35 cellular contexts compared by ENCODE assay signal in genomic region chr13:49624207-49624606, GRCh38. TPM values are rescaled to one million over a fixed set of nuclear protein-coding genes. Genes with fewer than 3 reads are reported as not detected.
"Had no signal": no experiment of that assay in that cellular context is flagged by ENCODE, and none has a peak within 500 bp of the region (broad histone marks: within the 10 kb centered on the region; RNA-seq: fewer than 3 reads in every experiment).

No MANE protein-coding gene starts in this region.

- DNase-seq: activated CD4-positive, alpha-beta memory T cell treated with anti-CD3 and anti-CD28 coated beads for 36 hours; activated CD4-positive, alpha-beta T cell treated with anti-CD3 and anti-CD28 coated beads for 36 hours; activated CD4-positive, alpha-beta T cell treated with anti-CD3 and anti-CD28 coated beads, Interleukin-2, amount 10 ng/mL, durations not matched to agents 24 days and 14 days; activated CD4-positive, CD25-positive, alpha-beta regulatory T cell; activated CD4-positive, CD25-positive, alpha-beta regulatory T cell treated with anti-CD3 and anti-CD28 coated beads, Interleukin-2, amount 50 U/mL, for 72 hours; activated CD8-positive, alpha-beta memory T cell treated with anti-CD3 and anti-CD28 coated beads, Interleukin-2, amount 50 U/mL, for 48 hours; activated gamma-delta T cell; activated naive CD4-positive, alpha-beta T cell; activated naive CD4-positive, alpha-beta T cell treated with anti-CD3 and anti-CD28 coated beads, Interleukin-2, amount 10 ng/mL, durations not matched to agents 7 days and 5 days; activated naive CD8-positive, alpha-beta T cell treated with anti-CD3 and anti-CD28 coated beads, Interleukin-2, amount 10 ng/mL, durations not matched to agents 7 days and 5 days; activated T-cell treated with anti-CD3 and anti-CD28 coated beads for 4 hours; activated T-cell treated with anti-CD3 and anti-CD28 coated beads, Interleukin-2, amount 50 U/mL, for 24 hours; activated T-cell treated with anti-CD3 and anti-CD28 coated beads, Interleukin-2, amount 50 U/mL, for 72 hours; amniotic stem cell; anterior cingulate cortex; brain microvascular endothelial cell; dorsolateral prefrontal cortex; effector memory CD8-positive, alpha-beta T cell; erythroblast; foreskin keratinocyte; gastrocnemius medialis; glutamatergic neuron; heart right ventricle; T-helper 1 cell; T-helper 17 cell; T1000; WERI-Rb-1 had no signal

- H3K27ac Mint-ChIP-seq: activated CD4-positive, alpha-beta memory T cell treated with anti-CD3 and anti-CD28 coated beads for 36 hours; activated CD4-positive, alpha-beta T cell treated with anti-CD3 and anti-CD28 coated beads for 36 hours; activated CD4-positive, alpha-beta T cell treated with anti-CD3 and anti-CD28 coated beads, Interleukin-2, amount 10 ng/mL, durations not matched to agents 24 days and 14 days; activated naive CD4-positive, alpha-beta T cell treated with anti-CD3 and anti-CD28 coated beads, Interleukin-2, amount 10 ng/mL, durations not matched to agents 7 days and 5 days; activated naive CD4-positive, alpha-beta T cell treated with anti-CD3 and anti-CD28 coated beads, Interleukin-2, amount 50 U/mL, for 72 hours; activated naive CD8-positive, alpha-beta T cell treated with anti-CD3 and anti-CD28 coated beads, Interleukin-2, amount 10 ng/mL, durations not matched to agents 7 days and 5 days; activated T-cell treated with anti-CD3 and anti-CD28 coated beads, Interleukin-2, amount 50 U/mL, for 24 hours; activated T-cell treated with anti-CD3 and anti-CD28 coated beads, Interleukin-2, amount 50 U/mL, for 72 hours; dendritic cell treated with granulocyte-macrophage colony-stimulating factor and Interleukin-4, amounts not matched to agents 40 ng/mL and 50 ng/mL, for 4 days; T-helper 17 cell; T-helper 2 cell treated with Interferon-gamma antibody and Interleukin-4, amounts not matched to agents 5 μg/mL and 100 μg/mL, for 36 hours had no signal

- H3K9me3 Mint-ChIP-seq: activated CD4-positive, alpha-beta memory T cell treated with anti-CD3 and anti-CD28 coated beads for 36 hours; activated CD4-positive, alpha-beta T cell treated with anti-CD3 and anti-CD28 coated beads, Interleukin-2, amount 10 ng/mL, durations not matched to agents 24 days and 14 days; activated naive CD4-positive, alpha-beta T cell treated with anti-CD3 and anti-CD28 coated beads, Interleukin-2, amount 10 ng/mL, durations not matched to agents 7 days and 5 days; activated naive CD4-positive, alpha-beta T cell treated with anti-CD3 and anti-CD28 coated beads, Interleukin-2, amount 50 U/mL, for 72 hours; activated naive CD8-positive, alpha-beta T cell treated with anti-CD3 and anti-CD28 coated beads, Interleukin-2, amount 10 ng/mL, durations not matched to agents 7 days and 5 days; activated T-cell treated with anti-CD3 and anti-CD28 coated beads, Interleukin-2, amount 50 U/mL, for 24 hours; activated T-cell treated with anti-CD3 and anti-CD28 coated beads, Interleukin-2, amount 50 U/mL, for 72 hours; central memory CD8-positive, alpha-beta T cell; dendritic cell treated with granulocyte-macrophage colony-stimulating factor and Interleukin-4, amounts not matched to agents 40 ng/mL and 50 ng/mL, for 4 days; effector memory CD8-positive, alpha-beta T cell; T-helper 2 cell treated with Interferon-gamma antibody and Interleukin-4, amounts not matched to agents 5 μg/mL and 100 μg/mL, for 36 hours had no signal

- H3K27me3 ChIP-seq: brain microvascular endothelial cell, dorsolateral prefrontal cortex, esophagus muscularis mucosa, foreskin keratinocyte, gastrocnemius medialis, heart right ventricle had no signal

- FAIRE-seq: astrocyte, bronchial epithelial cell had no signal

- H3K36me3 Mint-ChIP-seq: activated CD4-positive, alpha-beta memory T cell treated with anti-CD3 and anti-CD28 coated beads for 36 hours; activated naive CD4-positive, alpha-beta T cell treated with anti-CD3 and anti-CD28 coated beads, Interleukin-2, amount 10 ng/mL, durations not matched to agents 7 days and 5 days had no signal

- H3K9me3 ChIP-seq: esophagus muscularis mucosa, gastrocnemius medialis, heart right ventricle had no signal

- H3K27ac ChIP-seq: brain microvascular endothelial cell, coronary artery, dorsolateral prefrontal cortex, esophagus muscularis mucosa, foreskin keratinocyte, gastrocnemius medialis, WERI-Rb-1 had no signal

- H3K36me3 ChIP-seq: brain microvascular endothelial cell, esophagus muscularis mucosa, gastrocnemius medialis, heart right ventricle, WERI-Rb-1 had no signal

- H3K4me3 Mint-ChIP-seq: activated CD4-positive, alpha-beta memory T cell treated with anti-CD3 and anti-CD28 coated beads for 36 hours; activated CD4-positive, alpha-beta T cell treated with anti-CD3 and anti-CD28 coated beads for 36 hours; activated CD4-positive, alpha-beta T cell treated with anti-CD3 and anti-CD28 coated beads, Interleukin-2, amount 10 ng/mL, durations not matched to agents 24 days and 14 days; activated naive CD4-positive, alpha-beta T cell treated with anti-CD3 and anti-CD28 coated beads, Interleukin-2, amount 10 ng/mL, durations not matched to agents 7 days and 5 days; activated naive CD8-positive, alpha-beta T cell treated with anti-CD3 and anti-CD28 coated beads, Interleukin-2, amount 10 ng/mL, durations not matched to agents 7 days and 5 days; activated T-cell treated with anti-CD3 and anti-CD28 coated beads, Interleukin-2, amount 50 U/mL, for 24 hours; activated T-cell treated with anti-CD3 and anti-CD28 coated beads, Interleukin-2, amount 50 U/mL, for 72 hours; central memory CD8-positive, alpha-beta T cell; dendritic cell treated with granulocyte-macrophage colony-stimulating factor and Interleukin-4, amounts not matched to agents 40 ng/mL and 50 ng/mL, for 4 days; effector memory CD8-positive, alpha-beta T cell; T-helper 17 cell; T-helper 2 cell treated with Interferon-gamma antibody and Interleukin-4, amounts not matched to agents 5 μg/mL and 100 μg/mL, for 36 hours had no signal

- H3K4me1 ChIP-seq: foreskin keratinocyte had no signal

- H3K4me3 ChIP-seq: coronary artery, dorsolateral prefrontal cortex, esophagus muscularis mucosa, gastrocnemius medialis, heart right ventricle had no signal

- ATAC-seq: activated CD4-positive, alpha-beta T cell treated with anti-CD3 and anti-CD28 coated beads for 36 hours; activated naive CD4-positive, alpha-beta T cell treated with anti-CD3 and anti-CD28 coated beads, Interleukin-2, amount 50 U/mL, for 72 hours; activated T-cell treated with anti-CD3 and anti-CD28 coated beads, Interleukin-2, amount 50 U/mL, for 72 hours; effector memory CD8-positive, alpha-beta T cell; foreskin keratinocyte; gastrocnemius medialis; heart right ventricle; T-helper 17 cell had no signal

- H3K27me3 Mint-ChIP-seq: central memory CD8-positive, alpha-beta T cell; dendritic cell treated with granulocyte-macrophage colony-stimulating factor and Interleukin-4, amounts not matched to agents 40 ng/mL and 50 ng/mL, for 4 days; effector memory CD8-positive, alpha-beta T cell had no signal

RNA-seq across cellular contexts. Expression of gene ARL11, which starts 4.1 kb away (rescaled TPM):
- total RNA-seq: astrocyte, bronchial epithelial cell had no signal
